ENCODE assay signal across 8 cellular contexts in genomic region chr20:57710841-57711240, GRCh38. TPM values are rescaled to one million over a fixed set of nuclear protein-coding genes. Genes with fewer than 3 reads are reported as not detected.
DNase-seq lines count a peak whose midpoint lies in the region; ATAC-seq and TF ChIP-seq lines count a peak whose summit lies in the region.

No MANE protein-coding gene starts in this region.

- no peak overlapping the region for H2BK120ac ChIP-seq in IMR-90 (ENCODE audit: low read depth, low read length)

- no peak overlapping the region for H4K91ac ChIP-seq in IMR-90 (ENCODE audit: insufficient read depth, low read depth, low read length)

- peak overlapping the region; percentile 94 for H3K4me3 ChIP-seq in A673 (ENCODE audit: low read depth, low read length, poor library complexity, severe bottlenecking)
- H3K4me3 ChIP-seq in IMR-90 (ENCODE audit: insufficient read depth, low read depth, low read length), result peak overlapping the region; percentile 76

- POLR2A ChIA-PET in A673 (lab: Charles Lee; ENCODE audit: low non-redundant PET) (no interaction called here), IMR-90 (lab: Charles Lee; ENCODE audit: unreplicated experiment) (interaction anchor here (1.3 kb wide), 1 partner anchor 12 kb away, joined by 4 read pairs; no protein-coding TSS in a partner anchor)

- H3K4ac ChIP-seq in IMR-90 (ENCODE audit: low read depth, low read length), result no peak overlapping the region; the same call in 1 of the 2 replicates

- no peak overlapping the region for H3K56ac ChIP-seq in IMR-90 (ENCODE audit: extremely low read depth, insufficient read depth, low read length)

- H2BK20ac ChIP-seq in IMR-90 (ENCODE audit: low read depth, low read length), result no peak overlapping the region

- no peak overlapping the region for H3K18ac ChIP-seq in IMR-90 (ENCODE audit: low read depth, low read length)

- no peak overlapping the region for H2AK9ac ChIP-seq in IMR-90 (replicated peaks; ENCODE audit: low read depth, low read length, poor library complexity)

- in situ Hi-C loops in IMR-90 (cut with MboI; ENCODE audit: low sequenced_read_pairs), result no loop called here

- H3K9me3 Mint-ChIP-seq in central memory CD8-positive, alpha-beta T cell, result no peaks in the 10 kb centered on the region
- H3K9me3 Mint-ChIP-seq in natural killer cell treated with Interleukin-12 subunit alpha and Interleukin-12 subunit beta and Interleukin-15 and Interleukin-18, amount 100 ng/mL, for 72 hours, result no peaks in the 10 kb centered on the region

- H2BK5ac ChIP-seq in IMR-90 (ENCODE audit: low read depth, low read length, poor library complexity, severe bottlenecking), result no peak overlapping the region

- peaks cover 26% of the 10 kb centered on the region for H4K20me1 ChIP-seq in IMR-90 (ENCODE audit: insufficient read depth, low read length)

- TF ChIP-seq CTCF in A673 (conservative IDR thresholded peaks at IDR 0.05; ENCODE audit: low read depth, low read length) (no peak), IMR-90 (conservative IDR thresholded peaks at IDR 0.05; ENCODE audit: low read depth, low read length) (no peak)

- ATAC-seq in IMR-90 (ENCODE audit: low read depth), result no peak
- ATAC-seq in central memory CD8-positive, alpha-beta T cell (replicated peaks; ENCODE audit: extremely low read depth, poor library complexity, severe bottlenecking), result no peak
- ATAC-seq in natural killer cell treated with Interleukin-12 subunit alpha and Interleukin-12 subunit beta and Interleukin-15 and Interleukin-18, amount 100 ng/mL, for 72 hours, result no peak

- peaks cover 29% of the 10 kb centered on the region for H3K4me1 Mint-ChIP-seq in central memory CD8-positive, alpha-beta T cell
- peaks cover 8 to 12% of the 10 kb centered on the region in 2 donors for H3K4me1 Mint-ChIP-seq in natural killer cell treated with Interleukin-12 subunit alpha and Interleukin-12 subunit beta and Interleukin-15 and Interleukin-18, amount 100 ng/mL, for 72 hours (ENCODE audit: low read depth in 2 of 2)

- H3K79me1 ChIP-seq in IMR-90 (ENCODE audit: low read depth in 1 of 2, low read length in 2 of 2), result peaks cover 6 to 24% of the 10 kb centered on the region in 2 experiments; a peak in 3 of 4 replicates

- no peak overlapping the region for H4K5ac ChIP-seq in IMR-90 (ENCODE audit: low read depth, low read length)

- BruUV-seq in A673 (replicated peaks; lab: Mats Ljungman, UMichigan), result no TSS peak
- no TSS peak for BruUV-seq in IMR-90 (replicated peaks; lab: Mats Ljungman, UMichigan)

- no peak overlapping the region for H2AK5ac ChIP-seq in IMR-90 (ENCODE audit: low read depth, low read length)

- H3K9ac ChIP-seq in IMR-90 (ENCODE audit: low read depth, low read length), result peak overlapping the region; percentile 83

- H3K23ac ChIP-seq in IMR-90 (ENCODE audit: low read depth, low read length), result peak overlapping the region; percentile 31; the same call in 1 of the 2 replicates

- no peak for TF ChIP-seq POLR2A in IMR-90 (IDR thresholded peaks at IDR 0.05; ENCODE audit: low read depth, low read length)

- no CpG with 5 or more reads among the region's 6 CpGs for WGBS in IMR-90 (ENCODE audit: extremely low coverage in 2 of 2, insufficient read length in 1 of 2), 2 experiments

- H2BK15ac ChIP-seq in IMR-90 (ENCODE audit: low read depth, low read length), result peak overlapping the region; percentile 59; the same call in 2 of the 3 replicates

- intact Hi-C loops in A673 (cut with micrococcal nuclease; ENCODE audit: unreplicated experiment), result no loop called here
- intact Hi-C loops in IMR-90 (cut with micrococcal nuclease), result loop anchor here (1.0 kb wide), 1 partner anchor 7 kb away; no protein-coding TSS in a partner anchor

- H3K27ac ChIP-seq in A673 (ENCODE audit: low read depth, low read length, poor library complexity, severe bottlenecking), result peak overlapping the region; percentile 90
- H3K27ac ChIP-seq in IMR-90 (ENCODE audit: insufficient read depth, low read length), result no peak overlapping the region

- H3K4me1 ChIP-seq in A673 (ENCODE audit: insufficient read depth, low read length, poor library complexity, severe bottlenecking) (peaks cover 9% of the 10 kb centered on the region), IMR-90 (ENCODE audit: control insufficient read depth, insufficient read depth, low read length) (peaks cover 11% of the 10 kb centered on the region)

- H3K27me3 ChIP-seq in A673 (replicated peaks; ENCODE audit: insufficient read depth, low read depth, low read length, poor library complexity), result no peaks in the 10 kb centered on the region
- no peaks in the 10 kb centered on the region for H3K27me3 ChIP-seq in IMR-90 (ENCODE audit: control insufficient read depth, insufficient read depth, low read length)

- peaks cover 23% of the 10 kb centered on the region for H3K36me3 Mint-ChIP-seq in central memory CD8-positive, alpha-beta T cell (ENCODE audit: insufficient read depth)
- H3K36me3 Mint-ChIP-seq in natural killer cell treated with Interleukin-12 subunit alpha and Interleukin-12 subunit beta and Interleukin-15 and Interleukin-18, amount 100 ng/mL, for 72 hours, result peaks cover 5% of the 10 kb centered on the region

- peak overlapping the region; percentile 35 for H2AFZ ChIP-seq in IMR-90 (replicated peaks; ENCODE audit: low read length, poor library complexity)

- peak overlapping the region; percentile 46 to 58; a peak in 2 of 4 replicates for H4K8ac ChIP-seq in IMR-90 (ENCODE audit: low read depth in 2 of 2, low read length in 2 of 2)

- DNase-seq in A673 (ENCODE audit: low spot score), result no peak
- no peak for DNase-seq in IMR-90
- DNase-seq in central memory CD8-positive, alpha-beta T cell (ENCODE audit: low spot score in 2 of 2), result no peak
- DNase-seq in natural killer cell treated with Interleukin-12 subunit alpha and Interleukin-12 subunit beta and Interleukin-15 and Interleukin-18, amount 100 ng/mL, for 72 hours (ENCODE audit: low spot score), result no peak
- no peak for DNase-seq in DMS153 (lab: John Stamatoyannopoulos, UW)
- no peak for DNase-seq in NCI-H2107 treated with DMSO at 0.1 percent for 48 hours (lab: John Stamatoyannopoulos, UW; ENCODE audit: unreplicated experiment)
- DNase-seq in stimulated activated CD4-positive, alpha-beta T cell treated with anti-CD3 and anti-CD28 coated beads, Interleukin-4, amount 100 ng/mL, for 4 hours, result no peak
- DNase-seq in HuH-7.5 (ENCODE audit: low spot score), result no peak

- no peaks in the 10 kb centered on the region for H3K36me3 ChIP-seq in A673 (ENCODE audit: insufficient read depth, low read length, poor library complexity, severe bottlenecking)
- no peaks in the 10 kb centered on the region for H3K36me3 ChIP-seq in IMR-90 (ENCODE audit: control insufficient read depth, insufficient read depth, low read length)

- dilution Hi-C loops in IMR-90 (cut with HindIII; ENCODE audit: low sequenced_read_pairs, unreplicated experiment), result no loop called here

- no peaks in the 10 kb centered on the region for H3K9me3 ChIP-seq in A673 (ENCODE audit: low read depth, low read length, poor library complexity, severe bottlenecking)
- no peaks in the 10 kb centered on the region for H3K9me3 ChIP-seq in IMR-90 (ENCODE audit: control insufficient read depth, insufficient read depth, low read length)

- peak overlapping the region; percentile 87 for H3K4me3 Mint-ChIP-seq in central memory CD8-positive, alpha-beta T cell
- peak overlapping the region; percentile 65 for H3K4me3 Mint-ChIP-seq in natural killer cell treated with Interleukin-12 subunit alpha and Interleukin-12 subunit beta and Interleukin-15 and Interleukin-18, amount 100 ng/mL, for 72 hours

- CTCF ChIA-PET in A673 (lab: Charles Lee) (interaction anchor here (1.4 kb wide), 1 partner anchor 8 kb away, joined by 3 read pairs; no protein-coding TSS in a partner anchor), IMR-90 (lab: Yijun Ruan, JAX) (no interaction called here)

- peak overlapping the region; percentile 88 for H3K4me2 ChIP-seq in IMR-90 (ENCODE audit: low read depth, low read length)

- peaks cover 16% of the 10 kb centered on the region for H3K9me1 ChIP-seq in IMR-90 (ENCODE audit: insufficient read depth, low read length)

- H3K14ac ChIP-seq in IMR-90 (replicated peaks; ENCODE audit: low read depth, low read length), result 0 out of 2 replicates have a peak overlapping the region, but pooled peaks have one; percentile 25

- TF ChIP-seq RAD21 in IMR-90 (IDR thresholded peaks at IDR 0.05; ENCODE audit: low read length), result no peak

- H3K27me3 Mint-ChIP-seq in central memory CD8-positive, alpha-beta T cell, result peaks cover 58% of the 10 kb centered on the region
- peaks cover 14 to 31% of the 10 kb centered on the region in 2 donors for H3K27me3 Mint-ChIP-seq in natural killer cell treated with Interleukin-12 subunit alpha and Interleukin-12 subunit beta and Interleukin-15 and Interleukin-18, amount 100 ng/mL, for 72 hours

- H3K27ac Mint-ChIP-seq in central memory CD8-positive, alpha-beta T cell (ENCODE audit: low read depth), result peak overlapping the region; percentile 83
- no peak overlapping the region for H3K27ac Mint-ChIP-seq in natural killer cell treated with Interleukin-12 subunit alpha and Interleukin-12 subunit beta and Interleukin-15 and Interleukin-18, amount 100 ng/mL, for 72 hours

TF ChIP-seq in IMR-90, 13 proteins besides CTCF, POLR2A, EP300 and RAD21:
- no peak for TF ChIP-seq BHLHE40 (IDR thresholded peaks at IDR 0.05; ENCODE audit: low read depth, low read length)
- TF ChIP-seq RFX5 (IDR thresholded peaks at IDR 0.05; ENCODE audit: low read depth, low read length), result no peak
- TF ChIP-seq ELK1 (IDR thresholded peaks at IDR 0.05; ENCODE audit: borderline replicate concordance, low read depth, low read length), result no peak

RNA-seq across cellular contexts. Expression of gene PMEPA1, which starts 1.0 kb away (rescaled TPM):
- total RNA-seq in A673 (2021) (9.7 and 10.4 TPM in 2 replicates), IMR-90 (2012; rRNA removed) (1.4 and 2.0 TPM in 2 replicates)
- 6.9 and 11.0 TPM in 2 replicates for polyA plus RNA-seq in IMR-90 (2012; rRNA removed)
- polyA plus RNA-seq in IMR-90 (2012; cell fraction: cytosol; rRNA removed), result 2.9 and 9.8 TPM in 2 replicates
- polyA plus RNA-seq in IMR-90 (2012; cell fraction: nucleus; rRNA removed; ENCODE audit: low replicate concordance), result 3.2 and 9.0 TPM in 2 replicates
- total RNA-seq in natural killer cell treated with Interleukin-12 subunit alpha and Interleukin-12 subunit beta and Interleukin-15 and Interleukin-18, amount 100 ng/mL, for 72 hours, result under 1 TPM in 1 of 2 donors, not detected in 1; 0.08 TPM
